10 cellular contexts compared by ENCODE assay signal in genomic region chr7:130224923-130225322, GRCh38. TPM values are rescaled to one million over a fixed set of nuclear protein-coding genes. Genes with fewer than 3 reads are reported as not detected.
DNase-seq lines count a peak whose midpoint lies in the region; ATAC-seq and TF ChIP-seq lines count a peak whose summit lies in the region.
"Not testable (repeated sequence)": the region's sequence is repeated elsewhere in the genome, so short reads cannot be mapped to it uniquely, and the experiment has no call there.
"Had no signal": no experiment of that assay in that cellular context is flagged by ENCODE, and none has a peak within 500 bp of the region (broad histone marks: within the 10 kb centered on the region; RNA-seq: fewer than 3 reads in every experiment).

No MANE protein-coding gene starts in this region.

- H3K4me3 ChIP-seq in PC-3 (ENCODE audit: low read length); brain microvascular endothelial cell (ENCODE audit: low read depth, low read length); fibroblast of pulmonary artery (replicated peaks; ENCODE audit: low read depth, low read length); skeletal muscle satellite cell (ENCODE audit: low read length): not testable (repeated sequence)

- not testable (repeated sequence) for H3K4me1 ChIP-seq in PC-3 (ENCODE audit: insufficient read depth, low read length); skeletal muscle satellite cell (ENCODE audit: control insufficient read depth, insufficient read depth, low read length)

- TF ChIP-seq CTCF in Calu3 (IDR thresholded peaks at IDR 0.05; ENCODE audit: unreplicated experiment); HFFc6 (IDR thresholded peaks at IDR 0.05); PC-3 (conservative IDR thresholded peaks at IDR 0.05; ENCODE audit: low read depth, low read length); brain microvascular endothelial cell (IDR thresholded peaks at IDR 0.05; ENCODE audit: low read depth, low read length, missing control alignments); fibroblast of pulmonary artery (IDR thresholded peaks at IDR 0.05; ENCODE audit: low read length, missing control alignments): not testable (repeated sequence)

- H4K20me1 ChIP-seq in PC-3 (ENCODE audit: low read length) = not testable (repeated sequence)

- H3K27ac ChIP-seq in PC-3 (ENCODE audit: low read length); brain microvascular endothelial cell: not testable (repeated sequence)

- not testable (repeated sequence) for H3K36me3 ChIP-seq in PC-3 (ENCODE audit: low read depth, low read length); brain microvascular endothelial cell (replicated peaks); skeletal muscle satellite cell (ENCODE audit: insufficient read depth, low read length)

- H3K9me3 Mint-ChIP-seq in Calu3 (ENCODE audit: low read depth, unreplicated experiment); HFFc6: not testable (repeated sequence)

- H3K79me2 ChIP-seq in PC-3 (ENCODE audit: low read length) = not testable (repeated sequence)

- peak; percentile 74 for ATAC-seq in PC-3

- H3K4me1 Mint-ChIP-seq in Calu3 (ENCODE audit: low read depth, unreplicated experiment); HFFc6 (ENCODE audit: low read depth): not testable (repeated sequence)

- H2AFZ ChIP-seq in PC-3 (ENCODE audit: low read length) = not testable (repeated sequence)

- not testable (repeated sequence) for H3K9ac ChIP-seq in PC-3 (ENCODE audit: low read length)
- H3K9ac ChIP-seq in skeletal muscle satellite cell (ENCODE audit: low read depth, low read length) = peak overlapping the region; percentile 30

- not testable (repeated sequence) for H3K27ac Mint-ChIP-seq in Calu3 (ENCODE audit: unreplicated experiment); HFFc6

- not testable (repeated sequence) for H3K27me3 Mint-ChIP-seq in Calu3 (ENCODE audit: unreplicated experiment)
- peaks cover 23% of the 10 kb centered on the region for H3K27me3 Mint-ChIP-seq in HFFc6 (ENCODE audit: insufficient read depth)

- in situ Hi-C loops in brain microvascular endothelial cell (cut with HindIII; ENCODE audit: low pct_ligation_motif_present, low sequenced_read_pairs) = not testable (repeated sequence)

- intact Hi-C loops in Calu3 (cut with micrococcal nuclease; ENCODE audit: unreplicated experiment); PC-3 (cut with micrococcal nuclease): not testable (repeated sequence)

- DNase-seq in Calu3 (peak; percentile 39), HFFc6 (peak; percentile 10), PC-3 (peak; percentile 70), T1000 (lab: John Stamatoyannopoulos, UW) (peak; percentile 18), brain microvascular endothelial cell (peak; percentile 37), fibroblast of pulmonary artery (ENCODE audit: low read depth) (peak; percentile 22), mucosa of gallbladder (ENCODE audit: low spot score) (peak; percentile 80)

- BruUV-seq in Calu3 (replicated peaks; lab: Mats Ljungman, UMichigan); PC-3 (replicated peaks; lab: Mats Ljungman, UMichigan): not testable (repeated sequence)

- not testable (repeated sequence) for H3K9me3 ChIP-seq in PC-3 (ENCODE audit: low read length); skeletal muscle satellite cell (replicated peaks; ENCODE audit: low read length)

- CTCF ChIA-PET in Calu3 (lab: Charles Lee); PC-3 (lab: Charles Lee): not testable (repeated sequence)

- POLR2A ChIA-PET in PC-3 (lab: Charles Lee; ENCODE audit: unreplicated experiment) = not testable (repeated sequence)

- H3F3A ChIP-seq in PC-3 (ENCODE audit: low read length, unreplicated experiment) = not testable (repeated sequence)

- H3K27me3 ChIP-seq in PC-3 (ENCODE audit: low read length); brain microvascular endothelial cell (replicated peaks); skeletal muscle satellite cell (ENCODE audit: control insufficient read depth, insufficient read depth, low read length): not testable (repeated sequence)

- H3K4me3 Mint-ChIP-seq in Calu3 (ENCODE audit: low read depth, unreplicated experiment); HFFc6: not testable (repeated sequence)

- H3K9me2 ChIP-seq in PC-3 (replicated peaks; ENCODE audit: low read length) = not testable (repeated sequence)

- not testable (repeated sequence) for H3K4me2 ChIP-seq in PC-3 (ENCODE audit: low read length)
- H3K4me2 ChIP-seq in skeletal muscle satellite cell (ENCODE audit: low read length) = peak overlapping the region; percentile 54

- H3K36me3 Mint-ChIP-seq in Calu3 (ENCODE audit: insufficient read depth, unreplicated experiment); HFFc6 (ENCODE audit: low read depth): not testable (repeated sequence)

RNA-seq across cellular contexts. Expression of gene SSMEM1, which starts 17.3 kb away (rescaled TPM):
- total RNA-seq in Calu3 (2022) = not detected in 2 replicates
- total RNA-seq in HFFc6 (2021; fragmentation: NEBNext Ultra II Directional; extraction: Animal tissue kit (Norgen Biotek cat#: 25700)) = not detected
- total RNA-seq in PC-3 (2014; rRNA removed) = not detected in 2 replicates
- not detected for total RNA-seq in mucosa of gallbladder
- total RNA-seq in skeletal muscle satellite cell (2012; rRNA removed) = not detected in 2 replicates
- total RNA-seq: G401, GM12878 had no signal

RNA-seq across cellular contexts. Expression of gene TMEM209, which starts 19.7 kb away (rescaled TPM):
- 26.6 and 26.8 TPM in 2 replicates for total RNA-seq in Calu3 (2022)
- 10 to 100 TPM; 14.2 to 17.3 (median 16.9) TPM for total RNA-seq in HFFc6 (2021; fragmentation: NEBNext Ultra II Directional; extraction: Animal tissue kit (Norgen Biotek cat#: 25700))
- total RNA-seq in PC-3 (2014; rRNA removed) = 17.7 and 23.2 TPM in 2 replicates
- 18.9 TPM for total RNA-seq in mucosa of gallbladder
- 19.0 and 22.7 TPM in 2 replicates for total RNA-seq in skeletal muscle satellite cell (2012; rRNA removed)

RNA-seq across cellular contexts. Expression of gene CPA2, which starts 41.7 kb away (rescaled TPM):
- total RNA-seq in Calu3 (2022) (not detected in 2 replicates), PC-3 (2014; rRNA removed) (not detected in 2 replicates), mucosa of gallbladder (3.3 TPM)
- total RNA-seq in HFFc6 (2021; fragmentation: NEBNext Ultra II Directional; extraction: Animal tissue kit (Norgen Biotek cat#: 25700)) = not detected
- not detected in 2 replicates for total RNA-seq in skeletal muscle satellite cell (2012; rRNA removed)
- total RNA-seq: G401 had no signal

Comparison
In these comparisons a context has a peak if more than half of its experiments do, and no peak if none do; other contexts are left out.
1. DNase-seq: peak in every context shown above with its lines; median percentile 80 in mucosa of gallbladder; 70 in PC-3; 39 in Calu3; 37 in brain microvascular endothelial cell; 22 in fibroblast of pulmonary artery; 18 in T1000; 10 in HFFc6.